ENCODE assay signal across 31 cellular contexts in the genomic region with DNA sequence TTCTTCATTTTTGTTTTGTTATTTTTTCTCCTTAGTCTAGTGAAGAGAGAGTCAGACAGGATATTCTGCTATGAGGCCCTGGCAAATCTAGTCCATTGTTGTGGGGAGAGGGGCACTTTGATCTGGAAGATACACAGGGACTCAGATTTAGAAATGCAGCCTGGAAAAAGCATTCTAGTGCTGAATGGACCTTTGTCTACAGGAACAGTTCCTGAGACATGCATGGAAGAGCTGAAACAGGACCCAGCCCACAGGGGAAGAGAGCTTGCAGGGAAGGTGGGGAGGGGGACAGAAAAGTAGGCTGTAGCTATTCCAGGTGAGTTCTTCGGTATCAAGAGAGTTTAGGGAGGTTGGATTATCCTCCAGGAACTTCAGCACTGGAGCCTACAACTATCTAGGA.
DNase-seq lines count a peak whose midpoint lies in the region; ATAC-seq and TF ChIP-seq lines count a peak whose summit lies in the region.
"Had no signal": no experiment of that assay in that cellular context is flagged by ENCODE, and none has a peak within 500 bp of the region (broad histone marks: within the 10 kb centered on the region; RNA-seq: fewer than 3 reads in every experiment).

No MANE protein-coding gene starts in this region.

- peaks cover 12 to 40% (median 17%) of the 10 kb centered on the region in 4 donors for H3K4me1 Mint-ChIP-seq in CD4-positive, CD25-positive, alpha-beta regulatory T cell
- H3K4me1 Mint-ChIP-seq in CD8-positive, alpha-beta T cell (ENCODE audit: low read depth), result peaks cover 45% of the 10 kb centered on the region
- peaks cover 28% of the 10 kb centered on the region for H3K4me1 Mint-ChIP-seq in activated T-helper 17 cell treated with anti-CD3 and anti-CD28 coated beads, Interleukin-2, amount 50 U/mL, for 72 hours
- H3K4me1 Mint-ChIP-seq in memory B cell, result peaks cover 13% of the 10 kb centered on the region
- H3K4me1 Mint-ChIP-seq: activated CD4-positive, alpha-beta memory T cell treated with anti-CD3 and anti-CD28 coated beads, Interleukin-2, amount 10 ng/mL, durations not matched to agents 7 days and 5 days had no signal

- no peaks in the 10 kb centered on the region for H3K36me3 Mint-ChIP-seq in CD4-positive, CD25-positive, alpha-beta regulatory T cell
- no peaks in the 10 kb centered on the region for H3K36me3 Mint-ChIP-seq in CD8-positive, alpha-beta T cell
- H3K36me3 Mint-ChIP-seq in activated T-helper 17 cell treated with anti-CD3 and anti-CD28 coated beads, Interleukin-2, amount 50 U/mL, for 72 hours (ENCODE audit: low read depth), result no peaks in the 10 kb centered on the region
- no peaks in the 10 kb centered on the region for H3K36me3 Mint-ChIP-seq in memory B cell

- no peak overlapping the region for H2AFZ ChIP-seq in SK-N-SH (ENCODE audit: low read depth)

- no peak overlapping the region for H3K9ac ChIP-seq in SK-N-SH

- no peak for TF ChIP-seq EP300 in SK-N-SH (IDR thresholded peaks at IDR 0.05; ENCODE audit: borderline replicate concordance in 1 of 2, low read depth in 1 of 2, low read length in 1 of 2)

- H3K79me2 ChIP-seq in SK-N-SH (ENCODE audit: insufficient read depth), result peaks cover 74% of the 10 kb centered on the region

- no peaks in the 10 kb centered on the region for H3K9me3 ChIP-seq in CD4-positive, CD25-positive, alpha-beta regulatory T cell (ENCODE audit: control insufficient read depth in 2 of 2, low read length in 2 of 2)
- H3K9me3 ChIP-seq in CD8-positive, alpha-beta T cell (ENCODE audit: low read length), result no peaks in the 10 kb centered on the region
- no peaks in the 10 kb centered on the region for H3K9me3 ChIP-seq in SK-N-SH
- H3K9me3 ChIP-seq: heart right ventricle, Peyer's patch, prostate gland, sigmoid colon, suprapubic skin had no signal

- no peaks in the 10 kb centered on the region for H3K27me3 Mint-ChIP-seq in CD4-positive, CD25-positive, alpha-beta regulatory T cell
- H3K27me3 Mint-ChIP-seq in CD8-positive, alpha-beta T cell (ENCODE audit: low read depth), result no peaks in the 10 kb centered on the region
- no peaks in the 10 kb centered on the region for H3K27me3 Mint-ChIP-seq in activated T-helper 17 cell treated with anti-CD3 and anti-CD28 coated beads, Interleukin-2, amount 50 U/mL, for 72 hours
- no peaks in the 10 kb centered on the region for H3K27me3 Mint-ChIP-seq in memory B cell
- H3K27me3 Mint-ChIP-seq: activated CD4-positive, alpha-beta memory T cell treated with anti-CD3 and anti-CD28 coated beads, Interleukin-2, amount 10 ng/mL, durations not matched to agents 7 days and 5 days had no signal

- H3K4me3 Mint-ChIP-seq in CD4-positive, CD25-positive, alpha-beta regulatory T cell, result no peak overlapping the region
- no peak overlapping the region for H3K4me3 Mint-ChIP-seq in CD8-positive, alpha-beta T cell
- H3K4me3 Mint-ChIP-seq in activated T-helper 17 cell treated with anti-CD3 and anti-CD28 coated beads, Interleukin-2, amount 50 U/mL, for 72 hours, result no peak overlapping the region
- no peak overlapping the region for H3K4me3 Mint-ChIP-seq in memory B cell
- H3K4me3 Mint-ChIP-seq: activated CD4-positive, alpha-beta memory T cell treated with anti-CD3 and anti-CD28 coated beads, Interleukin-2, amount 10 ng/mL, durations not matched to agents 7 days and 5 days had no signal

- no peak overlapping the region for H3K27ac ChIP-seq in CD4-positive, CD25-positive, alpha-beta regulatory T cell (ENCODE audit: insufficient read depth, low read length, poor library complexity, severe bottlenecking)
- H3K27ac ChIP-seq in CD8-positive, alpha-beta T cell (ENCODE audit: low read depth, low read length), result no peak overlapping the region
- H3K27ac ChIP-seq in SK-N-SH (ENCODE audit: low read depth in 2 of 2, low read length in 1 of 2), result no peak overlapping the region
- H3K27ac ChIP-seq: C4-2B, heart right ventricle, Peyer's patch, prostate gland, sigmoid colon, suprapubic skin had no signal

- peaks cover 10% of the 10 kb centered on the region for H3F3A ChIP-seq in SK-N-SH (replicated peaks; ENCODE audit: insufficient read depth)

- H3K9me2 ChIP-seq in SK-N-SH, result no peaks in the 10 kb centered on the region

- no peak for ATAC-seq in CD4-positive, CD25-positive, alpha-beta regulatory T cell (ENCODE audit: low read depth in 2 of 2)
- ATAC-seq in CD8-positive, alpha-beta T cell, result no peak
- ATAC-seq in activated T-helper 17 cell treated with anti-CD3 and anti-CD28 coated beads, Interleukin-2, amount 50 U/mL, for 72 hours (replicated peaks), result no peak
- no peak for ATAC-seq in memory B cell (ENCODE audit: low read depth)
- ATAC-seq in HG03045 (IDR thresholded peaks at IDR 0.05; ENCODE audit: unreplicated experiment), result no peak
- ATAC-seq: esophagus mucosa, heart right ventricle, left colon had no signal

- POLR2A ChIA-PET in CD8-positive, alpha-beta T cell (lab: Charles Lee), result interaction anchor here (0.6 to 1.3 kb wide), 2 partner anchors 296 to 330 kb away, joined by 3 to 4 read pairs; no protein-coding TSS in a partner anchor
- POLR2A ChIA-PET in SK-N-SH (lab: Yijun Ruan, JAX), result no interaction called here

- no peak for TF ChIP-seq CTCF in CD8-positive, alpha-beta T cell (IDR thresholded peaks at IDR 0.05)
- no peak for TF ChIP-seq CTCF in SK-N-SH (IDR thresholded peaks at IDR 0.05)

- no peaks in the 10 kb centered on the region for H3K4me1 ChIP-seq in CD4-positive, CD25-positive, alpha-beta regulatory T cell (ENCODE audit: control insufficient read depth, insufficient read depth, low read length, poor library complexity, severe bottlenecking)
- peaks cover 8% of the 10 kb centered on the region for H3K4me1 ChIP-seq in CD8-positive, alpha-beta T cell (ENCODE audit: insufficient read depth, low read length)
- peaks cover 0 to 4% of the 10 kb centered on the region in 2 experiments; a peak in 2 of 4 replicates for H3K4me1 ChIP-seq in SK-N-SH (ENCODE audit: control insufficient read depth in 1 of 2, insufficient read depth in 2 of 2, low read depth in 1 of 2, low read length in 1 of 2)
- H3K4me1 ChIP-seq: Peyer's patch, prostate gland, suprapubic skin had no signal

- no peaks in the 10 kb centered on the region for H3K9me3 Mint-ChIP-seq in CD4-positive, CD25-positive, alpha-beta regulatory T cell
- no peaks in the 10 kb centered on the region for H3K9me3 Mint-ChIP-seq in CD8-positive, alpha-beta T cell
- no peaks in the 10 kb centered on the region for H3K9me3 Mint-ChIP-seq in activated T-helper 17 cell treated with anti-CD3 and anti-CD28 coated beads, Interleukin-2, amount 50 U/mL, for 72 hours
- no peaks in the 10 kb centered on the region for H3K9me3 Mint-ChIP-seq in memory B cell
- H3K9me3 Mint-ChIP-seq: activated CD4-positive, alpha-beta memory T cell treated with anti-CD3 and anti-CD28 coated beads, Interleukin-2, amount 10 ng/mL, durations not matched to agents 7 days and 5 days had no signal

- H4K20me1 ChIP-seq in SK-N-SH (ENCODE audit: insufficient read depth), result peaks cover 20% of the 10 kb centered on the region; the same call in 1 of the 2 replicates

- CTCF ChIA-PET in CD8-positive, alpha-beta T cell (lab: Charles Lee), result interaction anchor here (0.6 to 1.6 kb wide), 6 partner anchors 12 to 1636 kb away, joined by 3 to 5 read pairs (median 4); no protein-coding TSS in a partner anchor
- CTCF ChIA-PET in SK-N-SH (lab: Yijun Ruan, JAX), result interaction anchor here (0.9 to 1.1 kb wide), 2 partner anchors 11 to 224 kb away, joined by 3 read pairs; no protein-coding TSS in a partner anchor

- H3K4me2 ChIP-seq in SK-N-SH, result no peak overlapping the region

- 94% methylated on average over 1 of the region's 1 CpG for WGBS in SK-N-SH (ENCODE audit: low lambda C conversion rate)

- peak overlapping the region; percentile 25 to 90 (median 72) for H3K27ac Mint-ChIP-seq in CD4-positive, CD25-positive, alpha-beta regulatory T cell
- peak overlapping the region; percentile 77 for H3K27ac Mint-ChIP-seq in CD8-positive, alpha-beta T cell
- H3K27ac Mint-ChIP-seq in activated T-helper 17 cell treated with anti-CD3 and anti-CD28 coated beads, Interleukin-2, amount 50 U/mL, for 72 hours, result peak overlapping the region; percentile 11
- peak overlapping the region; percentile 92 for H3K27ac Mint-ChIP-seq in memory B cell
- H3K27ac Mint-ChIP-seq: activated CD4-positive, alpha-beta memory T cell treated with anti-CD3 and anti-CD28 coated beads, Interleukin-2, amount 10 ng/mL, durations not matched to agents 7 days and 5 days had no signal

- H3K4me3 ChIP-seq in CD4-positive, CD25-positive, alpha-beta regulatory T cell (ENCODE audit: low read depth, low read length), result no peak overlapping the region
- H3K4me3 ChIP-seq in CD8-positive, alpha-beta T cell (ENCODE audit: low read depth, low read length), result no peak overlapping the region
- no peak overlapping the region for H3K4me3 ChIP-seq in SK-N-SH (ENCODE audit: low read depth in 2 of 2, low read length in 1 of 2)
- H3K4me3 ChIP-seq: heart right ventricle, Peyer's patch, prostate gland, sigmoid colon, suprapubic skin had no signal

- TF ChIP-seq RAD21 in SK-N-SH (IDR thresholded peaks at IDR 0.05; ENCODE audit: low read length), result no peak

- H3K36me3 ChIP-seq in CD4-positive, CD25-positive, alpha-beta regulatory T cell (ENCODE audit: control insufficient read depth, insufficient read depth, low read length), result no peaks in the 10 kb centered on the region
- no peaks in the 10 kb centered on the region for H3K36me3 ChIP-seq in CD8-positive, alpha-beta T cell (ENCODE audit: insufficient read depth, low read length)
- H3K36me3 ChIP-seq in SK-N-SH (replicated peaks in 1 of 2; ENCODE audit: control insufficient read depth in 1 of 2, insufficient read depth in 2 of 2, low read length in 1 of 2), result peaks cover 0 to 8% of the 10 kb centered on the region in 2 experiments
- H3K36me3 ChIP-seq: heart right ventricle, Peyer's patch, prostate gland, sigmoid colon, suprapubic skin had no signal

- no peaks in the 10 kb centered on the region for H3K27me3 ChIP-seq in CD4-positive, CD25-positive, alpha-beta regulatory T cell (ENCODE audit: control insufficient read depth, insufficient read depth, low read length)
- no peaks in the 10 kb centered on the region for H3K27me3 ChIP-seq in CD8-positive, alpha-beta T cell (ENCODE audit: insufficient read depth, low read length)
- H3K27me3 ChIP-seq in SK-N-SH (ENCODE audit: insufficient read depth), result no peaks in the 10 kb centered on the region
- H3K27me3 ChIP-seq: heart right ventricle, Peyer's patch, sigmoid colon, suprapubic skin had no signal

- DNase-seq in CD4-positive, CD25-positive, alpha-beta regulatory T cell, result no peak
- DNase-seq in CD8-positive, alpha-beta T cell, result no peak
- no peak for DNase-seq in memory B cell (ENCODE audit: low spot score in 2 of 2)
- DNase-seq in DMS153 (lab: John Stamatoyannopoulos, UW), result no peak
- no peak for DNase-seq in SK-N-SH
- DNase-seq: activated CD4-positive, alpha-beta memory T cell treated with anti-CD3 and anti-CD28 coated beads, Interleukin-2, amount 10 ng/mL, durations not matched to agents 7 days and 5 days; activated naive CD4-positive, alpha-beta T cell; activated T-cell treated with anti-CD3 and anti-CD28 coated beads for 4 hours; amniotic stem cell; DMS53; effector CD8-positive, alpha-beta T cell; foreskin fibroblast; H7; heart right ventricle; left colon; mesenchymal stem cell; NCI-H1048; NCI-H1930; NCI-H226; NCI-H69; nucleus accumbens; Peyer's patch; sigmoid colon; stimulated activated CD4-positive, alpha-beta T cell treated with anti-CD3 and anti-CD28 coated beads, Interleukin-4, amount 100 ng/mL, for 4 hours; stimulated activated naive CD4-positive, alpha-beta T cell had no signal

- intact Hi-C loops in CD8-positive, alpha-beta T cell (cut with DNase I, micrococcal nuclease), result no loop called here

Comparison
In these comparisons a context has a peak if more than half of its experiments do, and no peak if none do; other contexts are left out.
1. H3K27ac Mint-ChIP-seq: peak in every context shown above with its lines; median percentile 92 in memory B cell; 77 in CD8-positive, alpha-beta T cell; 72 in CD4-positive, CD25-positive, alpha-beta regulatory T cell; 11 in activated T-helper 17 cell treated with anti-CD3 and anti-CD28 coated beads, Interleukin-2, amount 50 U/mL, for 72 hours.